In the genomic region with DNA sequence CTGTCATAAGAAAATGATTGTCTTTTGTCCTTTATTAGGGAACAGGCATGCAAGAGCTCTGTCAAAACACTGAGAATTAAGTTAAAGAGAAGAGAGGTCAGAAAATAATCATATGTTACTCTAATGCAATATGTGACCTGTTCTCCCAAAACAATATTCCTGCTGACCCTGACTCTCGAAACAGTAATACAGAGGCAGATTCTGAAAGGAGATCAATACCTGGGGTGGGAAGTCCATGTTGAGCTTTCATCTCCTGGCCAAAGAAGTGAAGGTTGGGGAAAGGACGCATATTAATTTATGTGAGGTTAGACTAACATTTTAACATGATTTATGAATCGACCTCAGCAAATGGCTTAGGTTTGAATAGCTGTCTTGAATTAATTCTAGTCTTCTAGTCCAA, we compare ENCODE assay signal across 15 cellular contexts.
A peak's percentile ranks its signal among the peaks of the same experiment; 100 is the strongest.
DNase-seq lines count a peak whose midpoint lies in the region; ATAC-seq and TF ChIP-seq lines count a peak whose summit lies in the region.
"Had no signal": no experiment of that assay in that cellular context is flagged by ENCODE, and none has a peak within 500 bp of the region (broad histone marks: within the 10 kb centered on the region; RNA-seq: fewer than 3 reads in every experiment).

No MANE protein-coding gene starts in this region.

- peaks cover 4% of the 10 kb centered on the region for H3K36me3 Mint-ChIP-seq in nephron (ENCODE audit: low read depth)
- H3K36me3 Mint-ChIP-seq: CD14-positive monocyte; CD4-positive, alpha-beta memory T cell had no signal

- peaks cover 29% of the 10 kb centered on the region for H3K4me1 Mint-ChIP-seq in nephron
- H3K4me1 Mint-ChIP-seq: CD14-positive monocyte had no signal

- peak overlapping the region; percentile 5 to 16 (median 16) for H3K27ac Mint-ChIP-seq in nephron
- H3K27ac Mint-ChIP-seq: CD14-positive monocyte; CD4-positive, alpha-beta memory T cell; H9 had no signal

- H3K9me3 Mint-ChIP-seq in nephron: no peaks in the 10 kb centered on the region
- H3K9me3 Mint-ChIP-seq: CD4-positive, alpha-beta memory T cell; H9 had no signal

- peak; percentile 59 for ATAC-seq in left lobe of liver
- ATAC-seq: A549, GM12878 had no signal

- DNase-seq in NCI-H2227 (lab: John Stamatoyannopoulos, UW; ENCODE audit: unreplicated experiment) (peak; percentile 15), NCI-H2227 treated with DMSO at 0.1 percent for 48 hours (lab: John Stamatoyannopoulos, UW) (no peak), left lobe of liver (ENCODE audit: low spot score) (no peak), retina (no peak), epidermal melanocyte (ENCODE audit: insufficient read length, low spot score) (no peak), globus pallidus (ENCODE audit: low spot score) (no peak)
- DNase-seq: CD4-positive, alpha-beta memory T cell; DMS 273 treated with DMSO at 0.1 percent for 48 hours; DND-41; EL; H9 had no signal

- TF ChIP-seq CTCF in nephron (IDR thresholded peaks at IDR 0.05; ENCODE audit: unreplicated experiment in 3 of 3): no peak

- H3K27me3 Mint-ChIP-seq in nephron (ENCODE audit: low read depth): no peaks in the 10 kb centered on the region
- H3K27me3 Mint-ChIP-seq: CD4-positive, alpha-beta memory T cell had no signal

- H3K4me3 Mint-ChIP-seq in nephron: no peak overlapping the region
- H3K4me3 Mint-ChIP-seq: CD14-positive monocyte; CD4-positive, alpha-beta memory T cell; H9 had no signal
